Comparison of ENCODE assay signal across 19 cellular contexts in genomic region chr3:170714151-170714550, GRCh38.
DNase-seq lines count a peak whose midpoint lies in the region; TF ChIP-seq lines count a peak whose summit lies in the region.
"Had no signal": no experiment of that assay in that cellular context is flagged by ENCODE, and none has a peak within 500 bp of the region (broad histone marks: within the 10 kb centered on the region; RNA-seq: fewer than 3 reads in every experiment).

No MANE protein-coding gene starts in this region.

- H3K9me3 Mint-ChIP-seq in mesothelial cell of epicardium, result peaks cover 46% of the 10 kb centered on the region
- peaks cover 1% of the 10 kb centered on the region for H3K9me3 Mint-ChIP-seq in activated CD4-positive, alpha-beta memory T cell treated with anti-CD3 and anti-CD28 coated beads, Interleukin-2, amount 10 ng/mL, durations not matched to agents 7 days and 5 days

- H3K27me3 Mint-ChIP-seq in mesothelial cell of epicardium (ENCODE audit: low read depth), result no peaks in the 10 kb centered on the region
- peaks cover 26% of the 10 kb centered on the region for H3K27me3 Mint-ChIP-seq in activated CD4-positive, alpha-beta memory T cell treated with anti-CD3 and anti-CD28 coated beads, Interleukin-2, amount 10 ng/mL, durations not matched to agents 7 days and 5 days

- H3K27ac Mint-ChIP-seq in mesothelial cell of epicardium, result peak overlapping the region; percentile 53
- H3K27ac Mint-ChIP-seq in activated CD4-positive, alpha-beta memory T cell treated with anti-CD3 and anti-CD28 coated beads, Interleukin-2, amount 10 ng/mL, durations not matched to agents 7 days and 5 days, result no peak overlapping the region
- H3K27ac Mint-ChIP-seq: activated naive CD8-positive, alpha-beta T cell treated with anti-CD3 and anti-CD28 coated beads, Interleukin-2, amount 50 U/mL, for 24 hours; activated T-helper 1 cell treated with anti-CD3 and anti-CD28 coated beads, Interleukin-12 subunit alpha, Interleukin-12 subunit beta, Interleukin-2, Interleukin-4 antibody, amounts not matched to agents 30 ng/mL and 10 ng/mL and 1 ng/mL, durations not matched to agents 14 hours and 24 hours and 36 hours; stimulated activated naive CD8-positive, alpha-beta T cell treated with anti-CD3 and anti-CD28 coated beads, Interleukin-15, Interleukin-2, amounts not matched to agents 100 ng/mL and 50 ng/mL, for 24 hours had no signal

- CTCF ChIA-PET in activated CD4-positive, alpha-beta memory T cell treated with anti-CD3 and anti-CD28 coated beads, Interleukin-2, amount 10 ng/mL, durations not matched to agents 7 days and 5 days (lab: Charles Lee), result no interaction called here

- DNase-seq in EH (ENCODE audit: low read depth) (peak; percentile 85), RPMI7951 (ENCODE audit: low read depth) (peak; percentile 93), choroid plexus epithelial cell (ENCODE audit: low read depth) (peak; percentile 78), mesothelial cell of epicardium (ENCODE audit: low spot score in 2 of 2, unreplicated experiment in 2 of 2) (no peak), DMS153 (lab: John Stamatoyannopoulos, UW) (no peak), HUDEP-2 (lab: John Stamatoyannopoulos, UW; ENCODE audit: unreplicated experiment in 76 of 76) (no peak)
- no peak for DNase-seq in activated effector memory CD4-positive, alpha-beta T cell treated with anti-CD3 and anti-CD28 coated beads, Interleukin-2, amount 50 U/mL, for 16 hours
- no peak for DNase-seq in activated CD4-positive, alpha-beta memory T cell treated with anti-CD3 and anti-CD28 coated beads, Interleukin-2, amount 10 ng/mL, durations not matched to agents 7 days and 5 days
- DNase-seq: activated CD4-positive, alpha-beta T cell treated with anti-CD3 and anti-CD28 coated beads, Interleukin-2, amount 50 U/mL, for 48 hours; activated naive CD8-positive, alpha-beta T cell treated with anti-CD3 and anti-CD28 coated beads, Interleukin-2, amount 50 U/mL, for 24 hours; Caco-2; erythroblast; hypothalamus; KBM-7; NCI-H1417 treated with DMSO at 0.1 percent for 48 hours; NCI-H2227 treated with DMSO at 0.1 percent for 48 hours had no signal

- H3K4me3 ChIP-seq in choroid plexus epithelial cell (ENCODE audit: low read depth, low read length), result no peak overlapping the region
- H3K4me3 ChIP-seq: coronary artery had no signal

- no peak for TF ChIP-seq CTCF in choroid plexus epithelial cell (conservative IDR thresholded peaks at IDR 0.05; ENCODE audit: low read depth, low read length)
- no peak for TF ChIP-seq CTCF in mesothelial cell of epicardium (IDR thresholded peaks at IDR 0.05; ENCODE audit: unreplicated experiment)

- H3K4me1 Mint-ChIP-seq in mesothelial cell of epicardium, result peaks cover 34% of the 10 kb centered on the region
- no peaks in the 10 kb centered on the region for H3K4me1 Mint-ChIP-seq in activated CD4-positive, alpha-beta memory T cell treated with anti-CD3 and anti-CD28 coated beads, Interleukin-2, amount 10 ng/mL, durations not matched to agents 7 days and 5 days
- H3K4me1 Mint-ChIP-seq: activated naive CD8-positive, alpha-beta T cell treated with anti-CD3 and anti-CD28 coated beads, Interleukin-2, amount 50 U/mL, for 24 hours had no signal

- no peak overlapping the region for H3K4me3 Mint-ChIP-seq in mesothelial cell of epicardium
- no peak overlapping the region for H3K4me3 Mint-ChIP-seq in activated CD4-positive, alpha-beta memory T cell treated with anti-CD3 and anti-CD28 coated beads, Interleukin-2, amount 10 ng/mL, durations not matched to agents 7 days and 5 days
- H3K4me3 Mint-ChIP-seq: activated naive CD8-positive, alpha-beta T cell treated with anti-CD3 and anti-CD28 coated beads, Interleukin-2, amount 50 U/mL, for 24 hours; activated T-helper 1 cell treated with anti-CD3 and anti-CD28 coated beads, Interleukin-12 subunit alpha, Interleukin-12 subunit beta, Interleukin-2, Interleukin-4 antibody, amounts not matched to agents 30 ng/mL and 10 ng/mL and 1 ng/mL, durations not matched to agents 14 hours and 24 hours and 36 hours; stimulated activated naive CD8-positive, alpha-beta T cell treated with anti-CD3 and anti-CD28 coated beads, Interleukin-15, Interleukin-2, amounts not matched to agents 100 ng/mL and 50 ng/mL, for 24 hours had no signal

- H3K36me3 Mint-ChIP-seq in mesothelial cell of epicardium, result peaks cover 28% of the 10 kb centered on the region
- H3K36me3 Mint-ChIP-seq in activated CD4-positive, alpha-beta memory T cell treated with anti-CD3 and anti-CD28 coated beads, Interleukin-2, amount 10 ng/mL, durations not matched to agents 7 days and 5 days (ENCODE audit: low read depth), result no peaks in the 10 kb centered on the region

- POLR2A ChIA-PET in activated CD4-positive, alpha-beta memory T cell treated with anti-CD3 and anti-CD28 coated beads, Interleukin-2, amount 10 ng/mL, durations not matched to agents 7 days and 5 days (lab: Charles Lee), result no interaction called here

Comparison
In these comparisons a context has a peak if more than half of its experiments do, and no peak if none do; other contexts are left out.
1. DNase-seq: peak in EH (single experiment), RPMI7951 (single experiment) and choroid plexus epithelial cell (single experiment); none in mesothelial cell of epicardium (0 of 2), activated effector memory CD4-positive, alpha-beta T cell treated with anti-CD3 and anti-CD28 coated beads, Interleukin-2, amount 50 U/mL, for 16 hours (single experiment), activated CD4-positive, alpha-beta memory T cell treated with anti-CD3 and anti-CD28 coated beads, Interleukin-2, amount 10 ng/mL, durations not matched to agents 7 days and 5 days (single experiment), DMS153 (single experiment) and HUDEP-2 (0 of 76).